Comparison of ENCODE assay signal across 8 cellular contexts in the genomic region with DNA sequence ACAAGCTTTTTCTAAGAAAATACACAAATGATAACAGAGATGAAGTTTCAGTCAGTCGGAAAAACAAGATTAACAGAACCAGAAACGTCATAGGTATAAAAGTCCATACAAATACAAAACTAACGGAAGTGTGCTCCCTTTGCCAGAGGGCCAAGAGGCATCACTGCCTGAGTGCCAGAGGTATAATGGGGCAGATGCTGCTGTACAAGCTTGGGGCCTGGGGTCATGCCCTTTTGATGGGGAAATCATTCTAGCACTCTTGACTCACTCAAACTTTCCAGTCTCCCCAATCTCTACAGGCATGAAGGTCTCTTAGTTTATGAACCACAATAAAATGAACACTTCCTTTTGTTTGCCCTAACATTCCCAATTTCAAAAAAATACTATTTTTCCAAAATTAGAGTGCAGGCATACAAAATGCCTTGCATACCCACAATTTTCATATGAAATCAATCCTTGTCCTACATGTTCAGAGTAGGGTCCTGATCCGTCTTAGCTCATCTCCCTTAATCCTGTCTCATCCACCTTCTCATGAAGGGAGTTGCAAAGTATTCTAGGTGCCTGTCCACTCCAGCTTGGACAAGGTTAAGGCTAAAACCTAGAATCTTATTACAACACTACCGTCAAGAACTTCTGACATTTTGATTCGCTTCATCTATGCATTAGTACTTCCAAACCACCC. TPM values are rescaled to one million over a fixed set of nuclear protein-coding genes. Genes with fewer than 3 reads are reported as not detected.
DNase-seq lines count a peak whose midpoint lies in the region; ATAC-seq, FAIRE-seq and TF ChIP-seq lines count a peak whose summit lies in the region.

No MANE protein-coding gene starts in this region.

- peak overlapping the region; percentile 95 for H3K4me2 ChIP-seq in smooth muscle cell

- peak overlapping the region; percentile 89 for H3K9ac ChIP-seq in smooth muscle cell (ENCODE audit: low read depth)

- peaks cover 59% of the 10 kb centered on the region for H3K79me2 ChIP-seq in smooth muscle cell (ENCODE audit: low read depth)

- H3K36me3 Mint-ChIP-seq in T-helper 17 cell (ENCODE audit: low read depth) = peaks cover 4% of the 10 kb centered on the region

- peaks cover 5% of the 10 kb centered on the region for H3K36me3 ChIP-seq in smooth muscle cell (ENCODE audit: low read depth)

- DNase-seq in HFF-Myc (ENCODE audit: extremely low read depth, low read depth) (no peak), T-helper 17 cell (no peak), foreskin fibroblast (peak in 1 of 2 donors; percentile 47), smooth muscle cell (lab: John Stamatoyannopoulos, UW; ENCODE audit: unreplicated experiment) (no peak), GM12891 (ENCODE audit: insufficient read length, low spot score) (no peak), SHP77 treated with DMSO at 0.1 percent for 48 hours (lab: John Stamatoyannopoulos, UW) (no peak), mucosa of gallbladder (ENCODE audit: low spot score) (no peak)
- DNase-seq in stimulated activated CD4-positive, alpha-beta T cell treated with anti-CD3 and anti-CD28 coated beads, Interleukin-4, amount 100 ng/mL, for 1 hour = no peak

- H4K20me1 ChIP-seq in smooth muscle cell (ENCODE audit: low read depth) = peaks cover 60% of the 10 kb centered on the region

- 60% methylated on average over 6 of the region's 6 CpGs for WGBS in smooth muscle cell (ENCODE audit: low lambda C conversion rate)

- peaks cover 30% of the 10 kb centered on the region for H3K4me1 Mint-ChIP-seq in T-helper 17 cell

- TF ChIP-seq CTCF in HFF-Myc (IDR thresholded peaks at IDR 0.05; ENCODE audit: low read depth, low read length, missing control alignments) (no peak), foreskin fibroblast (IDR thresholded peaks at IDR 0.05; ENCODE audit: low read depth, low read length) (no peak), smooth muscle cell (IDR thresholded peaks at IDR 0.05; ENCODE audit: borderline replicate concordance, insufficient read depth, poor library complexity, severe bottlenecking) (no peak)

- H3K4me1 ChIP-seq in smooth muscle cell (ENCODE audit: low read depth) = peaks cover 19% of the 10 kb centered on the region

- H3K27ac ChIP-seq in smooth muscle cell (ENCODE audit: low read depth) = no peak overlapping the region

- peak overlapping the region; percentile 97 for H3K27ac Mint-ChIP-seq in T-helper 17 cell

- no peak for ATAC-seq in T-helper 17 cell

- H3K27me3 Mint-ChIP-seq in T-helper 17 cell = no peaks in the 10 kb centered on the region

- TF ChIP-seq POLR2A in GM12891 (IDR thresholded peaks at IDR 0.05; ENCODE audit: low read depth, low read length) = no peak

- H3K27me3 ChIP-seq in smooth muscle cell (ENCODE audit: low read depth) = no peaks in the 10 kb centered on the region

- no peak for FAIRE-seq in GM12891 (lab: Jason Lieb, UNC)

- H2AFZ ChIP-seq in smooth muscle cell (ENCODE audit: low read depth) = no peak overlapping the region

- peak overlapping the region; percentile 98 for H3K4me3 Mint-ChIP-seq in T-helper 17 cell

- H3K4me3 ChIP-seq in HFF-Myc (replicated peaks; ENCODE audit: low read depth, low read length) = peak overlapping the region; percentile 100
- peak overlapping the region; percentile 73 to 82 for H3K4me3 ChIP-seq in foreskin fibroblast (ENCODE audit: low read depth in 1 of 2, low read length in 2 of 2)
- peak overlapping the region; percentile 73 for H3K4me3 ChIP-seq in smooth muscle cell

- no peaks in the 10 kb centered on the region for H3F3A ChIP-seq in smooth muscle cell (ENCODE audit: low read depth)

- H3K9me3 ChIP-seq in T-helper 17 cell (ENCODE audit: control insufficient read depth, low read length, poor library complexity, severe bottlenecking) (no peaks in the 10 kb centered on the region), smooth muscle cell (replicated peaks; ENCODE audit: low read depth) (no peaks in the 10 kb centered on the region)

TF ChIP-seq in GM12891, 5 proteins besides CTCF, POLR2A, EP300 and RAD21:
- TF ChIP-seq PAX5 (IDR thresholded peaks at IDR 0.05; ENCODE audit: insufficient read depth, low read length, severe bottlenecking) (no peak), TAF1 (IDR thresholded peaks at IDR 0.05; ENCODE audit: low read depth, low read length) (no peak), POLR2AphosphoS5 (IDR thresholded peaks at IDR 0.05; ENCODE audit: low read depth, low read length) (no peak), SPI1 (IDR thresholded peaks at IDR 0.05; ENCODE audit: low read depth, low read length) (no peak), POU2F2 (IDR thresholded peaks at IDR 0.05; ENCODE audit: low read depth, low read length) (no peak)
TF ChIP-seq in GM12891: peak in this region for 0.

RNA-seq across cellular contexts. Expression of gene RPL22, which starts 1.5 kb away (rescaled TPM):
- total RNA-seq in T-helper 17 cell (100 to 1,000 TPM; 510 to 543 TPM), smooth muscle cell (108 and 126 TPM in 2 replicates), mucosa of gallbladder (282 TPM)
- polyA plus RNA-seq in smooth muscle cell = 108 and 117 TPM in 2 replicates
- polyA plus RNA-seq in GM12891 (2012; ENCODE audit: low read depth, missing spikeins) = 1,657 TPM

RNA-seq across cellular contexts. Expression of gene RNF207, which starts 8.0 kb away (rescaled TPM):
- 10 to 100 TPM; 17.7 to 25.9 TPM for total RNA-seq in T-helper 17 cell
- 1.8 and 4.8 TPM in 2 replicates for total RNA-seq in smooth muscle cell
- 2.0 and 4.0 TPM in 2 replicates for polyA plus RNA-seq in smooth muscle cell
- polyA plus RNA-seq in GM12891 (2012; ENCODE audit: low read depth, missing spikeins) = 16.0 TPM
- 26.6 TPM for total RNA-seq in mucosa of gallbladder

RNA-seq across cellular contexts. Expression of gene CHD5, which starts 17.8 kb away (rescaled TPM):
- total RNA-seq in T-helper 17 cell (under 1 TPM; 0.12 to 0.63 TPM), smooth muscle cell (0.40 TPM in 2 replicates), mucosa of gallbladder (0.23 TPM)
- polyA plus RNA-seq in smooth muscle cell = not detected in 2 replicates
- 0.23 TPM for polyA plus RNA-seq in GM12891 (2012; ENCODE audit: low read depth, missing spikeins)

RNA-seq across cellular contexts. Expression of gene ICMT, which starts 37.9 kb away (rescaled TPM):
- 10 to 100 TPM in 1 of 2 donors, 1 to 10 TPM in 1; 9.8 to 10.2 TPM for total RNA-seq in T-helper 17 cell
- 55.1 and 66.8 TPM in 2 replicates for total RNA-seq in smooth muscle cell
- 34.7 and 36.6 TPM in 2 replicates for polyA plus RNA-seq in smooth muscle cell
- polyA plus RNA-seq in GM12891 (2012; ENCODE audit: low read depth, missing spikeins) = 19.3 TPM
- total RNA-seq in mucosa of gallbladder = 52.9 TPM

RNA-seq across cellular contexts. Expression of gene HES3, which starts 46.1 kb away (rescaled TPM):
- total RNA-seq in T-helper 17 cell = not detected
- not detected in 2 replicates for total RNA-seq in smooth muscle cell
- polyA plus RNA-seq in smooth muscle cell = not detected in 2 replicates
- polyA plus RNA-seq in GM12891 (2012; ENCODE audit: low read depth, missing spikeins) = not detected
- not detected for total RNA-seq in mucosa of gallbladder
